5 cellular contexts compared by ENCODE assay signal in the genomic region with DNA sequence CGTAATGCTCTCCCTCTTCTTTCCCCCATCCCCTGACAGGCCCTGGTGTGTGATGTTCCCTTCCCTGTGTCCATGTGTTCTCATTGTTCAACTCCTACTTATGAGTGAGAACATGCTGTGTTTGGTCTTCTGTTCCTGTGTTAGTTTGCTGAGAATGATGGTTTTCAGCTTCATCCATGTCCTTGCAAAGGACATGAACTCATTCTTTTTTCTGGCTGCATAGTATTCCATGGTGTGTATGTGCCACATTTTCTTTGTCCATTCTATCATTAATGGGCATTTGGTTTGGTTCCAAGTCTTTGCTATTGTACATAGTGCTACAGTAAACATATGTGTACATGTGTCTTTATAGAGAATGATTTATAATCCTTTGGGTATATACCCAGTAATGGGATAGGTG. TPM values are rescaled to one million over a fixed set of nuclear protein-coding genes. Genes with fewer than 3 reads are reported as not detected.
DNase-seq lines count a peak whose midpoint lies in the region; ATAC-seq, FAIRE-seq and TF ChIP-seq lines count a peak whose summit lies in the region.
"Not testable (repeated sequence)": the region's sequence is repeated elsewhere in the genome, so short reads cannot be mapped to it uniquely, and the experiment has no call there.

No MANE protein-coding gene starts in this region.

- H3K4me3 ChIP-seq in HEK293 (ENCODE audit: low read depth, low read length); K562; HepG2 (replicated peaks in 1 of 3; ENCODE audit: insufficient read depth in 1 of 3, low read depth in 2 of 3, low read length in 3 of 3): not testable (repeated sequence)

- TF ChIP-seq POLR2A in K562 (conservative IDR thresholded peaks at IDR 0.05); HepG2 (IDR thresholded peaks at IDR 0.05; ENCODE audit: insufficient read depth in 1 of 2, low read depth in 2 of 2, low read length in 2 of 2): not testable (repeated sequence)

- not testable (repeated sequence) for H3K9ac ChIP-seq in K562 (ENCODE audit: insufficient read depth in 1 of 2, low read depth in 2 of 2, low read length in 2 of 2); HepG2 (ENCODE audit: insufficient read depth, low read depth, low read length)

- H2AFZ ChIP-seq in K562 (ENCODE audit: low read depth, low read length); HepG2 (ENCODE audit: low read length): not testable (repeated sequence)

- not testable (repeated sequence) for H3K4me2 ChIP-seq in K562 (ENCODE audit: insufficient read depth, low read length); HepG2 (ENCODE audit: low read depth, low read length)

- CTCF ChIA-PET in HEK293 (lab: Yijun Ruan, JAX); K562 (lab: Yijun Ruan, JAX; ENCODE audit: low intra/inter-chr PET ratio); HepG2 (lab: Yijun Ruan, JAX; ENCODE audit: low intra/inter-chr PET ratio, low total read pairs): not testable (repeated sequence)

- H3K79me2 ChIP-seq in K562 (ENCODE audit: control insufficient read depth, insufficient read depth, low read length); HepG2 (ENCODE audit: insufficient read depth, low read length): not testable (repeated sequence)

- not testable (repeated sequence) for H3K27me3 Mint-ChIP-seq in activated naive CD8-positive, alpha-beta T cell treated with anti-CD3 and anti-CD28 coated beads for 36 hours; progenitor cell of endocrine pancreas

- not testable (repeated sequence) for H3K9me3 ChIP-seq in HEK293 (ENCODE audit: control insufficient read depth, insufficient read depth, low read depth, low read length); K562 (replicated peaks; ENCODE audit: control insufficient read depth, insufficient read depth, low read depth, low read length)
- peaks cover 20% of the 10 kb centered on the region for H3K9me3 ChIP-seq in HepG2 (ENCODE audit: low read length)

- TF ChIP-seq CTCF in HEK293 (tag by site-specific recombination; IDR thresholded peaks at IDR 0.05); K562 (IDR thresholded peaks at IDR 0.05 in 2 of 3, conservative IDR thresholded peaks at IDR 0.05 in 1 of 3; ENCODE audit: insufficient read depth in 2 of 3, low read depth in 1 of 3, low read length in 3 of 3); HepG2 (CRISPR knock-in tag; IDR thresholded peaks at IDR 0.05); progenitor cell of endocrine pancreas (IDR thresholded peaks at IDR 0.05; ENCODE audit: unreplicated experiment): not testable (repeated sequence)

- ATAC-seq in K562, HepG2: not testable (repeated sequence)

- H3K27ac Mint-ChIP-seq in activated naive CD8-positive, alpha-beta T cell treated with anti-CD3 and anti-CD28 coated beads for 36 hours = peak overlapping the region; percentile 12
- peak overlapping the region; percentile 8 for H3K27ac Mint-ChIP-seq in progenitor cell of endocrine pancreas

- not testable (repeated sequence) for H3K4me1 Mint-ChIP-seq in activated naive CD8-positive, alpha-beta T cell treated with anti-CD3 and anti-CD28 coated beads for 36 hours; progenitor cell of endocrine pancreas (ENCODE audit: low read depth)

- H3K27me3 ChIP-seq in K562 (ENCODE audit: control insufficient read depth in 2 of 2, insufficient read depth in 2 of 2, low read length in 2 of 2); HepG2 (ENCODE audit: control insufficient read depth in 1 of 2, insufficient read depth in 2 of 2, low read length in 2 of 2): not testable (repeated sequence)

- 100% methylated on average over 1 of the region's 1 CpG for WGBS in K562 (ENCODE audit: insufficient coverage, low coverage, missing lambda C conversion rate)
- WGBS in HepG2 (ENCODE audit: low lambda C conversion rate) = 96% methylated on average over 1 of the region's 1 CpG

- not testable (repeated sequence) for H4K20me1 ChIP-seq in K562 (replicated peaks; ENCODE audit: control insufficient read depth, insufficient read depth, low read length); HepG2 (ENCODE audit: insufficient read depth, low read length)

- not testable (repeated sequence) for H3K27ac ChIP-seq in HEK293 (ENCODE audit: extremely low read depth, low read depth, low read length); K562 (ENCODE audit: extremely low read depth, low read depth, low read length); HepG2 (ENCODE audit: extremely low read length, insufficient read depth, low read length)

- not testable (repeated sequence) for H3K4me3 Mint-ChIP-seq in activated naive CD8-positive, alpha-beta T cell treated with anti-CD3 and anti-CD28 coated beads for 36 hours; progenitor cell of endocrine pancreas (ENCODE audit: low read depth)

- FAIRE-seq in K562 (lab: Jason Lieb, UNC); HepG2 (lab: Jason Lieb, UNC): not testable (repeated sequence)

- H3K36me3 Mint-ChIP-seq in activated naive CD8-positive, alpha-beta T cell treated with anti-CD3 and anti-CD28 coated beads for 36 hours = peaks cover 19% of the 10 kb centered on the region
- H3K36me3 Mint-ChIP-seq in progenitor cell of endocrine pancreas (ENCODE audit: insufficient read depth) = peaks cover 31% of the 10 kb centered on the region

- not testable (repeated sequence) for TF ChIP-seq RAD21 in K562 (CRISPR knock-in tag; conservative IDR thresholded peaks at IDR 0.05 in 1 of 2, IDR thresholded peaks at IDR 0.05 in 1 of 2); HepG2 (CRISPR knock-in tag; IDR thresholded peaks at IDR 0.05)

- not testable (repeated sequence) for DNase-seq in activated naive CD8-positive, alpha-beta T cell treated with anti-CD3 and anti-CD28 coated beads for 36 hours; K562 (ENCODE audit: extremely low read depth in 1 of 4, low spot score in 3 of 4); HepG2 (ENCODE audit: low spot score); progenitor cell of endocrine pancreas (ENCODE audit: low spot score, unreplicated experiment)

- intact Hi-C loops in K562 (cut with micrococcal nuclease); HepG2 (cut with micrococcal nuclease; ENCODE audit: unreplicated experiment): not testable (repeated sequence)

- POLR2A ChIA-PET in HEK293 (lab: Yijun Ruan, JAX); K562 (lab: Yijun Ruan, JAX); HepG2 (lab: Yijun Ruan, JAX): not testable (repeated sequence)

- not testable (repeated sequence) for BruUV-seq in K562 (replicated peaks; lab: Mats Ljungman, UMichigan); HepG2 (replicated peaks; lab: Mats Ljungman, UMichigan)

- TF ChIP-seq EP300 in K562 (IDR thresholded peaks at IDR 0.05; ENCODE audit: low read length); HepG2 (IDR thresholded peaks at IDR 0.05; ENCODE audit: low read depth in 2 of 2, low read length in 2 of 2); HepG2 (CRISPR knock-in tag; IDR thresholded peaks at IDR 0.05; ENCODE audit: borderline replicate concordance): not testable (repeated sequence)

- in situ Hi-C loops in K562 (cut with MboI); HepG2 (cut with HindIII; ENCODE audit: extremely low pct_ligation_motif_present, low pct_unique_long_range_greater_than_20kb): not testable (repeated sequence)

- not testable (repeated sequence) for H3K4me1 ChIP-seq in HEK293 (ENCODE audit: control insufficient read depth, insufficient read depth, low read length); K562 (replicated peaks in 1 of 2; ENCODE audit: control insufficient read depth in 2 of 2, insufficient read depth in 2 of 2, low read length in 2 of 2); HepG2 (ENCODE audit: insufficient read depth, low read length)

- not testable (repeated sequence) for H3K9me1 ChIP-seq in K562 (ENCODE audit: control insufficient read depth, insufficient read depth, low read length)

- peaks cover 39% of the 10 kb centered on the region for H3K9me3 Mint-ChIP-seq in activated naive CD8-positive, alpha-beta T cell treated with anti-CD3 and anti-CD28 coated beads for 36 hours
- H3K9me3 Mint-ChIP-seq in progenitor cell of endocrine pancreas (ENCODE audit: low read depth) = peaks cover 46% of the 10 kb centered on the region

- not testable (repeated sequence) for H3K36me3 ChIP-seq in HEK293 (ENCODE audit: control insufficient read depth in 2 of 2, insufficient read depth in 1 of 2, low read length in 2 of 2); K562 (ENCODE audit: control insufficient read depth, insufficient read depth, low read length); HepG2 (replicated peaks in 1 of 2; ENCODE audit: control insufficient read depth in 1 of 2, insufficient read depth in 2 of 2, low read length in 2 of 2)

RNA-seq across cellular contexts. Expression of a gene that starts 24.6 kb away (rescaled TPM):
- 10 to 100 TPM; 73.8 to 75.5 TPM for total RNA-seq in activated naive CD8-positive, alpha-beta T cell treated with anti-CD3 and anti-CD28 coated beads for 36 hours
- total RNA-seq in K562 (2011; cell fraction: chromatin; rRNA removed; ENCODE audit: low replicate concordance) = 22.6 and 91.3 TPM in 2 replicates
- total RNA-seq in K562 (2011; cell fraction: nucleolus; rRNA removed) = 7.7 and 12.5 TPM in 2 replicates
- total RNA-seq in K562 (2011; cell fraction: nucleoplasm; rRNA removed) = 32.9 and 66.5 TPM in 2 replicates
- total RNA-seq in K562 (2014; rRNA removed) = 144 and 211 TPM in 2 replicates
- 80.7 and 91.4 TPM in 2 replicates for total RNA-seq in K562 (2014; rRNA removed; fragmentation: Illumina TruSeq; extraction: Trizol)
- total RNA-seq in K562 (2015; rRNA removed; fragmentation: Illumina TruSeq; extraction: Trizol) = 66.2 and 73.4 TPM in 2 replicates
- total RNA-seq in K562 (2021) = 95.6 and 97.1 TPM in 2 replicates
- 30.5 and 63.1 TPM in 2 replicates for polyA plus RNA-seq in K562 (2011; rRNA removed)
- 10.1 and 10.3 TPM in 2 replicates for polyA plus RNA-seq in K562 (2011; cell fraction: cytosol; rRNA removed)
- polyA plus RNA-seq in K562 (2011; cell fraction: nucleus; rRNA removed) = 11.9 and 21.7 TPM in 2 replicates
- 39.2 and 44.1 TPM in 2 replicates for polyA plus RNA-seq in K562 (2012)
- polyA plus RNA-seq in K562 (2014; fragmentation: Illumina TruSeq; extraction: Trizol) = 43.8 and 53.3 TPM in 2 replicates
- 10 to 100 TPM; 15.5 to 15.6 TPM for polyA plus RNA-seq in K562 (2014; fragmentation: Nextera tagmentation; extraction: Ambion mirVana)
- polyA plus RNA-seq in K562 (2014; rRNA removed) = 55.5 and 60.1 TPM in 2 replicates
- polyA minus RNA-seq in K562 (2011; rRNA and poly(A)+ RNA removed) = 78.3 and 102 TPM in 2 replicates
- polyA minus RNA-seq in K562 (2011; cell fraction: cytosol; rRNA and poly(A)+ RNA removed) = 27.3 and 41.2 TPM in 2 replicates
- 27.6 and 51.5 TPM in 2 replicates for polyA minus RNA-seq in K562 (2011; cell fraction: nucleus; rRNA and poly(A)+ RNA removed)
- total RNA-seq in HepG2 (2016; rRNA removed; fragmentation: Illumina TruSeq; extraction: Trizol) = 99.0 and 159 TPM in 2 replicates
- total RNA-seq in HepG2 (2016; cell fraction: cytosol; rRNA removed; fragmentation: Illumina TruSeq; extraction: Trizol; ENCODE audit: low read depth) = 13.8 and 16.6 TPM in 2 replicates
- 107 and 167 TPM in 2 replicates for total RNA-seq in HepG2 (2016; cell fraction: insoluble cytoplasmic fraction; rRNA removed; fragmentation: Illumina TruSeq; extraction: Trizol)
- 27.7 and 34.8 TPM in 2 replicates for total RNA-seq in HepG2 (2016; cell fraction: membrane; rRNA removed; fragmentation: Illumina TruSeq; extraction: Trizol)
- total RNA-seq in HepG2 (2016; cell fraction: nucleus; rRNA removed; fragmentation: Illumina TruSeq; extraction: Trizol) = 78.6 and 83.3 TPM in 2 replicates
- 33.0 and 39.4 TPM in 2 replicates for polyA plus RNA-seq in HepG2 (2011; rRNA removed)
- polyA plus RNA-seq in HepG2 (2011; cell fraction: cytosol; rRNA removed) = 12.4 and 18.2 TPM in 2 replicates
- polyA plus RNA-seq in HepG2 (2011; cell fraction: nucleus; rRNA removed) = 33.3 and 39.4 TPM in 2 replicates
- polyA plus RNA-seq in HepG2 (2012) = 60.7 and 80.2 TPM in 2 replicates
- 5.1 and 5.9 TPM in 2 replicates for polyA plus RNA-seq in HepG2 (2016; cell fraction: cytosol; fragmentation: Illumina TruSeq; extraction: Trizol; ENCODE audit: low read depth)
- polyA plus RNA-seq in HepG2 (2016; cell fraction: insoluble cytoplasmic fraction; fragmentation: Illumina TruSeq; extraction: Trizol; ENCODE audit: low read depth) = 103 and 105 TPM in 2 replicates
- 12.6 and 14.4 TPM in 2 replicates for polyA plus RNA-seq in HepG2 (2016; cell fraction: membrane; fragmentation: Illumina TruSeq; extraction: Trizol; ENCODE audit: low read depth)
- 46.9 and 49.0 TPM in 2 replicates for polyA plus RNA-seq in HepG2 (2016; cell fraction: nucleus; fragmentation: Illumina TruSeq; extraction: Trizol; ENCODE audit: insufficient read depth, low read depth)
- polyA minus RNA-seq in HepG2 (2011; rRNA and poly(A)+ RNA removed; ENCODE audit: low replicate concordance) = 9.0 and 17.9 TPM in 2 replicates
- polyA minus RNA-seq in HepG2 (2011; cell fraction: cytosol; rRNA and poly(A)+ RNA removed) = 50.4 and 57.0 TPM in 2 replicates
- polyA minus RNA-seq in HepG2 (2011; cell fraction: nucleus; rRNA and poly(A)+ RNA removed) = 169 and 218 TPM in 2 replicates
- 65.9 and 69.2 TPM in 2 replicates for total RNA-seq in progenitor cell of endocrine pancreas
